8 cellular contexts compared by ENCODE assay signal in the genomic region with DNA sequence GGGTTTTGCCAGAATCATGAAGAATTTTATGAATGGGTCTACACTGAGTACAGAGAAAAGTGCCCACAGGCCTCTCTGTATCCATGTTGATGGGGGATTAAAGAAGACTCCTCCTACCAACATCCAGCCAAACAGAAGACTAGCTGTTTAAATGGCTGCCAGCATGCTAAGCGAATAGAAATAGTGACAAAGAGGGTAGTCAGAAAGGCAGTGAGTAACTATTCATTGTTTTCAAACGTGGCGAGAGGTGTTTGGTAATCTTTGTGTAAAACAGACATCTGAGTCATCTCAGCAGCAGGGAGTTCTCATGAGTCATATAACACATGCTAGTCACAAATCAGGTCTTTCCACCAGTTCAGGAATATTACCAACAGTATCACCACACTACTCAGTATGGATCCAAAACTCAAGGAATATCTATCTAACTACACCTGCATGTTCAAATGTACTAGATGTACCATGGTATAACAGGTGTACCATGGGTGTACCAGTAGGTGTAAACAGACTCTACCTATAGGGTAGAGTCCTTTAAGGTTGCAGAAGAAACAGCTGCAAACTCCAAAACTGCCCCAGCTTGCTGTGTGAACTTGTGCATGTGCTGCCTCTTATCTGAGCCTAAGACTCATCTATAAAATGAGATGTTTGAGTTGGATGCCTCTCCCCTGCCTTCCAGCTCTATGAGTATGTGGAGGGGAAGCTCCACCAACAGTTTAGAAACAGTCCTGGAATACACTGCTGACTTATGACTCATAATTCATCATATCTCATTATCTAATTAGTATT.
DNase-seq lines count a peak whose midpoint lies in the region; TF ChIP-seq lines count a peak whose summit lies in the region.

No MANE protein-coding gene starts in this region.

- DNase-seq in SIG-M5 treated with dmso at 0.1 percent for 504 hours (lab: John Stamatoyannopoulos, UW; ENCODE audit: unreplicated experiment) (peak; percentile 71), SIG-M5 (lab: John Stamatoyannopoulos, UW) (no peak), fibroblast of gingiva (ENCODE audit: low read depth) (peak; percentile 89), smooth muscle cell of the brain vasculature (ENCODE audit: low read depth, low spot score) (peak; percentile 87), NCI-H146 treated with DMSO at 0.1 percent for 48 hours (lab: John Stamatoyannopoulos, UW; ENCODE audit: unreplicated experiment) (no peak), DMS153 (lab: John Stamatoyannopoulos, UW) (no peak), HuH-7 (ENCODE audit: low spot score) (no peak)

TF ChIP-seq in PFSK-1, 5 proteins besides CTCF, POLR2A, EP300 and RAD21:
- TF ChIP-seq POLR2AphosphoS5 (IDR thresholded peaks at IDR 0.05; ENCODE audit: low read depth, low read length) (no peak; the same call in 1 of the 2 replicates), TAF1 (IDR thresholded peaks at IDR 0.05; ENCODE audit: borderline replicate concordance, insufficient read depth, low read length) (no peak; the same call in 1 of the 2 replicates), SIN3A (IDR thresholded peaks at IDR 0.05; ENCODE audit: borderline replicate concordance, insufficient read depth, low read length) (peak; percentile 97; the same call in 1 of the 2 replicates), FOXP2 (optimal IDR thresholded peaks at IDR 0.05; ENCODE audit: borderline replicate concordance, extremely low read depth, extremely low read length, insufficient read depth) (no peak)
- TF ChIP-seq, protein P1, sequence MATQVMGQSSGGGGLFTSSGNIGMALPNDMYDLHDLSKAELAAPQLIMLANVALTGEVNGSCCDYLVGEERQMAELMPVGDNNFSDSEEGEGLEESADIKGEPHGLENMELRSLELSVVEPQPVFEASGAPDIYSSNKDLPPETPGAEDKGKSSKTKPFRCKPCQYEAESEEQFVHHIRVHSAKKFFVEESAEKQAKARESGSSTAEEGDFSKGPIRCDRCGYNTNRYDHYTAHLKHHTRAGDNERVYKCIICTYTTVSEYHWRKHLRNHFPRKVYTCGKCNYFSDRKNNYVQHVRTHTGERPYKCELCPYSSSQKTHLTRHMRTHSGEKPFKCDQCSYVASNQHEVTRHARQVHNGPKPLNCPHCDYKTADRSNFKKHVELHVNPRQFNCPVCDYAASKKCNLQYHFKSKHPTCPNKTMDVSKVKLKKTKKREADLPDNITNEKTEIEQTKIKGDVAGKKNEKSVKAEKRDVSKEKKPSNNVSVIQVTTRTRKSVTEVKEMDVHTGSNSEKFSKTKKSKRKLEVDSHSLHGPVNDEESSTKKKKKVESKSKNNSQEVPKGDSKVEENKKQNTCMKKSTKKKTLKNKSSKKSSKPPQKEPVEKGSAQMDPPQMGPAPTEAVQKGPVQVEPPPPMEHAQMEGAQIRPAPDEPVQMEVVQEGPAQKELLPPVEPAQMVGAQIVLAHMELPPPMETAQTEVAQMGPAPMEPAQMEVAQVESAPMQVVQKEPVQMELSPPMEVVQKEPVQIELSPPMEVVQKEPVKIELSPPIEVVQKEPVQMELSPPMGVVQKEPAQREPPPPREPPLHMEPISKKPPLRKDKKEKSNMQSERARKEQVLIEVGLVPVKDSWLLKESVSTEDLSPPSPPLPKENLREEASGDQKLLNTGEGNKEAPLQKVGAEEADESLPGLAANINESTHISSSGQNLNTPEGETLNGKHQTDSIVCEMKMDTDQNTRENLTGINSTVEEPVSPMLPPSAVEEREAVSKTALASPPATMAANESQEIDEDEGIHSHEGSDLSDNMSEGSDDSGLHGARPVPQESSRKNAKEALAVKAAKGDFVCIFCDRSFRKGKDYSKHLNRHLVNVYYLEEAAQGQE (IDR thresholded peaks at IDR 0.05; ENCODE audit: insufficient read depth in 1 of 2, low read depth in 2 of 2, low read length in 2 of 2) = no peak

Comparison
In these comparisons a context has a peak if more than half of its experiments do, and no peak if none do; other contexts are left out.
1. DNase-seq: peak in SIG-M5 treated with dmso at 0.1 percent for 504 hours (single experiment), fibroblast of gingiva (single experiment) and smooth muscle cell of the brain vasculature (single experiment); none in SIG-M5 (single experiment), NCI-H146 treated with DMSO at 0.1 percent for 48 hours (single experiment), DMS153 (single experiment) and HuH-7 (single experiment).